Comparison of ENCODE assay signal across 17 cellular contexts in the genomic region with DNA sequence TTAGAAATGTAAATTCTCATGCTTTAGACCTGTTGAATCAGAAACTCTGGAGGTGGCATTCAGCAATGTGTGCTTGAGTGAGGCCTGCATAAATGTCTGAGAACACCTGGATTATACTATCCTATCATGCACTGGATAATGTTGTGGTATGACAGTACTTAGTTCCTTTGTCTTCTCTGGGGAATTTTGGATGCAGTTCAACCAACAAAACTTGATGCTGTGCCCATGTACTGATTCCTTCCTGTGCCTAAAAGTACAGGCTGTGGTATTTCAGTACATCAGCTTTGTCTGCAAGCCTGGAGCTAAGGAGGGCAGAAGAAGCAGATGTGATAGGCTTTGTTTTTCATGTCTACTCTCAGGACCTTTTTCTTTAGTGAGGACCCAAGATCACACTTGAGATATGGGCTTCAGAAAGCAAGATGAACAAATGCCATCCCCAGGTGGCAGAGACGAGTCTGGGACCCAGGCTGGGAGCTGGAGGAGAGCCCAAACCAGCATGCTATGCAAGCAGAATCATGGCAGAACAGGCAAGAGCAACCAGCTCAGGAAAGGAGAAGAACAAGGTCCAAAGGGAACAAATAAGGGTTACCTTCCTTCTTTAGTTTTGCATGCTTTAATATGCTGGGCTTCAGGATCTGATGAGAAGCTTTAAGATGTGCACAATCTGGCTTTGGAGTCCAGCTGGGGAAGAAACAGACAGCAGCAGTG.
"Had no signal": no experiment of that assay in that cellular context is flagged by ENCODE, and none has a peak within 500 bp of the region (broad histone marks: within the 10 kb centered on the region; RNA-seq: fewer than 3 reads in every experiment).

No MANE protein-coding gene starts in this region.

- H3K27ac Mint-ChIP-seq: activated B cell treated with CpG ODN at 0.5 μM for 24 hours; activated CD8-positive, alpha-beta T cell treated with anti-CD3 and anti-CD28 coated beads, Interleukin-2, amount 10 ng/mL, durations not matched to agents 7 days and 5 days; activated naive CD8-positive, alpha-beta T cell; activated T-cell treated with anti-CD3 and anti-CD28 coated beads, Interleukin-2, amount 50 U/mL, for 72 hours; endodermal cell had no signal

- H3K9me3 Mint-ChIP-seq: activated T-cell treated with anti-CD3 and anti-CD28 coated beads, Interleukin-2, amount 50 U/mL, for 72 hours; endodermal cell; neural crest cell had no signal

- H3K27ac ChIP-seq: vagina had no signal

- H3K27me3 ChIP-seq: tibial artery, vagina had no signal

- H3K4me3 Mint-ChIP-seq: activated B cell treated with CpG ODN at 0.5 μM for 24 hours; activated CD8-positive, alpha-beta T cell treated with anti-CD3 and anti-CD28 coated beads, Interleukin-2, amount 10 ng/mL, durations not matched to agents 7 days and 5 days; activated naive CD8-positive, alpha-beta T cell; activated T-cell treated with anti-CD3 and anti-CD28 coated beads, Interleukin-2, amount 50 U/mL, for 72 hours; endodermal cell; neural crest cell had no signal

- H3K36me3 ChIP-seq: tibial artery, vagina had no signal

- DNase-seq: activated B cell treated with CpG ODN at 0.5 μM for 24 hours; activated CD4-positive, alpha-beta T cell treated with anti-CD3 and anti-CD28 coated beads for 48 hours; activated CD8-positive, alpha-beta memory T cell treated with anti-CD3 and anti-CD28 coated beads, Interleukin-2, amount 50 U/mL, for 4 hours; activated CD8-positive, alpha-beta T cell treated with anti-CD3 and anti-CD28 coated beads, Interleukin-2, amount 10 ng/mL, durations not matched to agents 7 days and 5 days; activated gamma-delta T cell treated with Interleukin-2 at 50 U/mL for 16 hours; activated T-cell treated with anti-CD3 and anti-CD28 coated beads, Interleukin-2, amount 50 U/mL, for 72 hours; endodermal cell; erythroblast; hippocampal formation; mesendoderm; stimulated activated CD4-positive, alpha-beta T cell treated with anti-CD3 and anti-CD28 coated beads, Interleukin-12 subunit alpha, Interleukin-12 subunit beta, amount 100 ng/mL, for 4 hours; stimulated activated CD4-positive, alpha-beta T cell treated with anti-CD3 and anti-CD28 coated beads, Interleukin-2, amount 100 ng/mL, for 24 hours; tibial artery had no signal

- H3K4me3 ChIP-seq: tibial artery, vagina had no signal

- FAIRE-seq: TTC549 had no signal

- ATAC-seq: activated CD8-positive, alpha-beta T cell treated with anti-CD3 and anti-CD28 coated beads, Interleukin-2, amount 10 ng/mL, durations not matched to agents 7 days and 5 days; activated T-cell treated with anti-CD3 and anti-CD28 coated beads, Interleukin-2, amount 50 U/mL, for 72 hours had no signal

- H3K4me1 Mint-ChIP-seq: activated B cell treated with CpG ODN at 0.5 μM for 24 hours, endodermal cell, neural crest cell had no signal

- H3K9me3 ChIP-seq: tibial artery, vagina had no signal
